In the genomic region with DNA sequence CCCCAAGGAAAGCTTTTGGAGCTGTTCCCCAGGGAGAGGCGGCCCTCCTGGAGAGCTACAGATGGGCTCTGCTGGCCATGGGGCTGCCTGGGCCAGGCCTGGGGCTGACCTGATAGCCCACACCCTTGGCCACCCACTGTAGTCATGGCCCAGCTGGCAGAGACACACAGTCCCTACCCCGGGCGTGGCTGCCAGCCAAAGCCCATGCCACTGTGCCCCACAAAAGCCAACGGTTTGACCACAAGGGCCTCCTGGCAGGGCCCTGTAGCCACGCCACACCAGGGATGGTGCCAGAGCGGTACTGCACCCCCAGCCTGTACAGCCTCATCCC, we compare ENCODE assay signal across 12 cellular contexts. TPM values are rescaled to one million over a fixed set of nuclear protein-coding genes. Genes with fewer than 3 reads are reported as not detected.
DNase-seq lines count a peak whose midpoint lies in the region; ATAC-seq and TF ChIP-seq lines count a peak whose summit lies in the region.
"Had no signal": no experiment of that assay in that cellular context is flagged by ENCODE, and none has a peak within 500 bp of the region (broad histone marks: within the 10 kb centered on the region; RNA-seq: fewer than 3 reads in every experiment).

No MANE protein-coding gene starts in this region.

- no peak for ATAC-seq in activated T-cell treated with anti-CD3 and anti-CD28 coated beads, Interleukin-2, amount 50 U/mL, for 4 hours
- ATAC-seq in left colon = no peak
- ATAC-seq: activated CD8-positive, alpha-beta memory T cell treated with anti-CD3 and anti-CD28 coated beads, Interleukin-2, amount 10 ng/mL, durations not matched to agents 7 days and 5 days had no signal

- no peak overlapping the region for H3K4me3 Mint-ChIP-seq in activated T-cell treated with anti-CD3 and anti-CD28 coated beads, Interleukin-2, amount 50 U/mL, for 4 hours
- H3K4me3 Mint-ChIP-seq: activated CD8-positive, alpha-beta memory T cell treated with anti-CD3 and anti-CD28 coated beads, Interleukin-2, amount 10 ng/mL, durations not matched to agents 7 days and 5 days had no signal

- H3K9me3 Mint-ChIP-seq in activated T-cell treated with anti-CD3 and anti-CD28 coated beads, Interleukin-2, amount 50 U/mL, for 4 hours = no peaks in the 10 kb centered on the region

- peak in 1 of 6 experiments; percentile 7 for TF ChIP-seq CTCF in esophagus squamous epithelium (IDR thresholded peaks at IDR 0.05)
- no peak for TF ChIP-seq CTCF in osteoblast (IDR thresholded peaks at IDR 0.05; ENCODE audit: extremely low read depth, low read depth, low read length)
- TF ChIP-seq CTCF in prostate gland (IDR thresholded peaks at IDR 0.05) = no peak

- H3K27ac ChIP-seq in esophagus squamous epithelium (peak overlapping the region in 3 of 4 donors; percentile 33 to 69 (median 59)), osteoblast (ENCODE audit: low read depth, low read length) (no peak overlapping the region), prostate gland (peak overlapping the region in 1 of 2 donors; percentile 11)
- H3K27ac ChIP-seq: breast epithelium had no signal

- H3K4me1 ChIP-seq in esophagus squamous epithelium = peaks cover 18 to 76% (median 27%) of the 10 kb centered on the region in 3 donors
- no peaks in the 10 kb centered on the region for H3K4me1 ChIP-seq in osteoblast (ENCODE audit: insufficient read depth, low read length)
- H3K4me1 ChIP-seq in prostate gland (replicated peaks) = peaks cover 11% of the 10 kb centered on the region

- DNase-seq in 8988T = peak; percentile 21
- peak; percentile 36 for DNase-seq in M059J (ENCODE audit: low read depth)
- DNase-seq in esophagus squamous epithelium (lab: John Stamatoyannopoulos, UW) = no peak
- peak; percentile 80 for DNase-seq in osteoblast (ENCODE audit: insufficient read length, low spot score, missing footprints)
- DNase-seq in prostate gland (ENCODE audit: low spot score) = no peak
- no peak for DNase-seq in activated T-cell treated with anti-CD3 and anti-CD28 coated beads, Interleukin-2, amount 50 U/mL, for 4 hours
- no peak for DNase-seq in left colon
- DNase-seq in NCI-H2196 (lab: John Stamatoyannopoulos, UW; ENCODE audit: unreplicated experiment) = no peak
- DNase-seq: activated CD8-positive, alpha-beta memory T cell treated with anti-CD3 and anti-CD28 coated beads, Interleukin-2, amount 10 ng/mL, durations not matched to agents 7 days and 5 days; activated naive CD4-positive, alpha-beta T cell; SW 1271 had no signal

- no peak overlapping the region for H3K4me3 ChIP-seq in esophagus squamous epithelium
- H3K4me3 ChIP-seq in osteoblast (ENCODE audit: insufficient read depth, low read length) = no peak overlapping the region
- H3K4me3 ChIP-seq in prostate gland = no peak overlapping the region
- H3K4me3 ChIP-seq: breast epithelium had no signal

- 80% methylated on average over 1 of the region's 6 CpGs; no CpG with 5 or more reads in 1 of the 2 donors for WGBS in esophagus squamous epithelium, 2 donors
- WGBS in prostate gland = 79% methylated on average over 6 of the region's 6 CpGs

- peaks cover 2% of the 10 kb centered on the region for H3K36me3 Mint-ChIP-seq in activated T-cell treated with anti-CD3 and anti-CD28 coated beads, Interleukin-2, amount 50 U/mL, for 4 hours (ENCODE audit: insufficient read depth)
- H3K36me3 Mint-ChIP-seq: activated CD8-positive, alpha-beta memory T cell treated with anti-CD3 and anti-CD28 coated beads, Interleukin-2, amount 10 ng/mL, durations not matched to agents 7 days and 5 days had no signal

- H3K27me3 ChIP-seq in esophagus squamous epithelium (no peaks in the 10 kb centered on the region), osteoblast (ENCODE audit: insufficient read depth, low read length) (no peaks in the 10 kb centered on the region), prostate gland (replicated peaks; ENCODE audit: insufficient read depth) (no peaks in the 10 kb centered on the region)
- H3K27me3 ChIP-seq: breast epithelium had no signal

- no peak overlapping the region for H3K4me2 ChIP-seq in osteoblast (ENCODE audit: insufficient read depth, low read length)

- intact Hi-C loops in esophagus squamous epithelium (cut with DNase I) = no loop called here
- intact Hi-C loops in prostate gland (cut with DNase I) = no loop called here
- intact Hi-C loops in left colon (cut with DNase I, micrococcal nuclease) = no loop called here

- H2AFZ ChIP-seq in osteoblast (ENCODE audit: low read length) = no peak overlapping the region

- H3K27me3 Mint-ChIP-seq in activated T-cell treated with anti-CD3 and anti-CD28 coated beads, Interleukin-2, amount 50 U/mL, for 4 hours (ENCODE audit: low read depth) = no peaks in the 10 kb centered on the region
- H3K27me3 Mint-ChIP-seq: activated CD8-positive, alpha-beta memory T cell treated with anti-CD3 and anti-CD28 coated beads, Interleukin-2, amount 10 ng/mL, durations not matched to agents 7 days and 5 days had no signal

- peaks cover 70% of the 10 kb centered on the region for H4K20me1 ChIP-seq in osteoblast (ENCODE audit: insufficient read depth, low read length)

- TF ChIP-seq POLR2A in esophagus squamous epithelium (IDR thresholded peaks at IDR 0.05) (no peak), prostate gland (IDR thresholded peaks at IDR 0.05) (no peak)

- H3K9me3 ChIP-seq in esophagus squamous epithelium = no peaks in the 10 kb centered on the region
- no peaks in the 10 kb centered on the region for H3K9me3 ChIP-seq in osteoblast (ENCODE audit: low read depth, low read length)
- H3K9me3 ChIP-seq in prostate gland = no peaks in the 10 kb centered on the region
- H3K9me3 ChIP-seq: breast epithelium had no signal

- H3K79me2 ChIP-seq in osteoblast (ENCODE audit: insufficient read depth, low read length) = peaks cover 93% of the 10 kb centered on the region

- H3K4me1 Mint-ChIP-seq in activated T-cell treated with anti-CD3 and anti-CD28 coated beads, Interleukin-2, amount 50 U/mL, for 4 hours (ENCODE audit: low read depth) = peaks cover 21% of the 10 kb centered on the region

- H3K36me3 ChIP-seq in esophagus squamous epithelium (peaks cover 0 to 43% (median 0%) of the 10 kb centered on the region in 3 donors), osteoblast (ENCODE audit: insufficient read depth, low read length) (peaks cover under 1% of the 10 kb centered on the region), prostate gland (no peaks in the 10 kb centered on the region)
- H3K36me3 ChIP-seq: breast epithelium had no signal

RNA-seq across cellular contexts. Expression of a gene that starts 15.2 kb away (rescaled TPM):
- total RNA-seq in M059J (2014; rRNA removed; shearing (Covaris generic)) = 4.2 and 9.8 TPM in 2 replicates
- total RNA-seq in esophagus squamous epithelium (10 to 100 TPM; 10.4 to 21.6 (median 12.8) TPM), osteoblast (25.3 and 32.9 TPM in 2 replicates), prostate gland (10 to 100 TPM; 24.5 to 55.2 TPM), left colon (10 to 100 TPM; 16.0 to 25.2 TPM)
- total RNA-seq in activated T-cell treated with anti-CD3 and anti-CD28 coated beads, Interleukin-2, amount 50 U/mL, for 4 hours = 1 to 10 TPM; 5.9 to 6.2 (median 6.0) TPM

RNA-seq across cellular contexts. Expression of a gene that starts 38.8 kb away (rescaled TPM):
- total RNA-seq in M059J (2014; rRNA removed; shearing (Covaris generic)) = 23.5 and 36.9 TPM in 2 replicates
- total RNA-seq in esophagus squamous epithelium (10 to 100 TPM; 34.3 to 59.4 (median 43.4) TPM), osteoblast (52.7 and 65.5 TPM in 2 replicates), prostate gland (10 to 100 TPM; 44.7 to 65.1 TPM), left colon (10 to 100 TPM; 51.0 to 59.3 TPM)
- 10 to 100 TPM; 46.3 to 47.4 (median 46.5) TPM for total RNA-seq in activated T-cell treated with anti-CD3 and anti-CD28 coated beads, Interleukin-2, amount 50 U/mL, for 4 hours

Comparison
In these comparisons a context has a peak if more than half of its experiments do, and no peak if none do; other contexts are left out.
1. DNase-seq: peak in 8988T (single experiment), M059J (single experiment) and osteoblast (single experiment); none in esophagus squamous epithelium (single experiment), prostate gland (single experiment), activated T-cell treated with anti-CD3 and anti-CD28 coated beads, Interleukin-2, amount 50 U/mL, for 4 hours (single experiment), left colon (0 of 2) and NCI-H2196 (single experiment).